25 cellular contexts compared by ENCODE assay signal in the genomic region with DNA sequence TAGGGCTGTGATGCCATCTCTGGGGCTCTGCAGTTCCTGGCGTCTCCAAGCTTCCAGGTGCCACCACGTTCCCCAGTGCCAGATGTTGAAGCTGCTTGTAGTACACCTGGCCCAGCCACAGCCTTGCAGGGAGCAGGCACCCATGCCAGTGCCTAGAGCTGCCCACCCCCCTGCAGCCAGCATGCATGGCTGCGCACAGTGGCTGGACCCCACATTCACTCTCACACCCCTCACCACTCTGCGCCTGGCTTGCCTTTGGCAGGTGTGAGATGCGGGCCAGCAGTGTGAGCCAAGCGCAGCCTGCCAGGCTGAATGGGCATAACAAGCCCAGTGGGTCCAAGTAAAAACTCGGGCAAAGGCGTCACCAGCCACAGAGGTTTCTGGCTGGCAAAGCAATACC.
DNase-seq lines count a peak whose midpoint lies in the region; ATAC-seq, FAIRE-seq and TF ChIP-seq lines count a peak whose summit lies in the region.
"Had no signal": no experiment of that assay in that cellular context is flagged by ENCODE, and none has a peak within 500 bp of the region (broad histone marks: within the 10 kb centered on the region; RNA-seq: fewer than 3 reads in every experiment).

No MANE protein-coding gene starts in this region.

- no peaks in the 10 kb centered on the region for H3K79me2 ChIP-seq in HepG2 (ENCODE audit: insufficient read depth, low read length)

- no peak overlapping the region for H3K27ac Mint-ChIP-seq in CD14-positive monocyte
- peak overlapping the region; percentile 58 for H3K27ac Mint-ChIP-seq in activated T-helper 17 cell treated with anti-CD3 and anti-CD28 coated beads, Interleukin-2, amount 50 U/mL, for 72 hours
- H3K27ac Mint-ChIP-seq in activated T-cell treated with anti-CD3 and anti-CD28 coated beads, Interleukin-2, amount 50 U/mL, for 72 hours, result no peak overlapping the region
- H3K27ac Mint-ChIP-seq: CD8-positive, alpha-beta T cell had no signal

- no TSS peak for BruUV-seq in HepG2 (replicated peaks; lab: Mats Ljungman, UMichigan)

- no peak for FAIRE-seq in HepG2 (lab: Jason Lieb, UNC)
- FAIRE-seq: A549, D721Med, G401.6, GM12892, GM19239, H54 had no signal

- no peak overlapping the region for H2AFZ ChIP-seq in HepG2 (ENCODE audit: low read length)
- H2AFZ ChIP-seq: GM23248 had no signal

- CTCF ChIA-PET in HepG2 (lab: Yijun Ruan, JAX; ENCODE audit: low intra/inter-chr PET ratio, low total read pairs), result no interaction called here

- peak; percentile 1 for ATAC-seq in activated T-helper 17 cell treated with anti-CD3 and anti-CD28 coated beads, Interleukin-2, amount 50 U/mL, for 72 hours (replicated peaks)
- ATAC-seq in HepG2, result no peak
- ATAC-seq in gastrocnemius medialis, result no peak
- no peak for ATAC-seq in activated T-cell treated with anti-CD3 and anti-CD28 coated beads, Interleukin-2, amount 50 U/mL, for 72 hours (replicated peaks in 1 of 2)
- ATAC-seq in HG03354 (IDR thresholded peaks at IDR 0.05; ENCODE audit: poor library complexity, severe bottlenecking, unreplicated experiment), result no peak
- ATAC-seq: A549; CD8-positive, alpha-beta T cell; HCT116 had no signal

- H3K4me3 ChIP-seq in HepG2 (replicated peaks in 1 of 3; ENCODE audit: insufficient read depth in 1 of 3, low read depth in 2 of 3, low read length in 3 of 3) (no peak overlapping the region), gastrocnemius medialis (no peak overlapping the region)
- H3K4me3 ChIP-seq: A549, GM23248 had no signal

- TF ChIP-seq RAD21 in HepG2 (CRISPR knock-in tag; IDR thresholded peaks at IDR 0.05), result no peak

- H3K9ac ChIP-seq in HepG2 (ENCODE audit: insufficient read depth, low read depth, low read length), result no peak overlapping the region
- H3K9ac ChIP-seq: GM23248 had no signal

- no peaks in the 10 kb centered on the region for H3K9me3 ChIP-seq in HepG2 (ENCODE audit: low read length)
- no peaks in the 10 kb centered on the region for H3K9me3 ChIP-seq in gastrocnemius medialis
- H3K9me3 ChIP-seq: A549, BE2C had no signal

- TF ChIP-seq POLR2A in HepG2 (IDR thresholded peaks at IDR 0.05; ENCODE audit: insufficient read depth in 1 of 2, low read depth in 2 of 2, low read length in 2 of 2), result no peak
- no peak for TF ChIP-seq POLR2A in gastrocnemius medialis (IDR thresholded peaks at IDR 0.05)

- no peaks in the 10 kb centered on the region for H3K4me1 Mint-ChIP-seq in CD14-positive monocyte
- H3K4me1 Mint-ChIP-seq in activated T-helper 17 cell treated with anti-CD3 and anti-CD28 coated beads, Interleukin-2, amount 50 U/mL, for 72 hours, result peaks cover 5% of the 10 kb centered on the region
- H3K4me1 Mint-ChIP-seq in activated T-cell treated with anti-CD3 and anti-CD28 coated beads, Interleukin-2, amount 50 U/mL, for 72 hours (ENCODE audit: low read depth), result no peaks in the 10 kb centered on the region

- H3K27ac ChIP-seq in HepG2 (ENCODE audit: extremely low read length, insufficient read depth, low read length) (no peak overlapping the region), gastrocnemius medialis (no peak overlapping the region)
- H3K27ac ChIP-seq: A549, C4-2B, GM23248, HL-60 had no signal

- peaks cover 10% of the 10 kb centered on the region for H3K4me1 ChIP-seq in HepG2 (ENCODE audit: insufficient read depth, low read length)
- H3K4me1 ChIP-seq in gastrocnemius medialis, result peaks cover 0 to 6% of the 10 kb centered on the region in 2 donors
- H3K4me1 ChIP-seq: A549, BE2C had no signal

- H3K36me3 Mint-ChIP-seq in CD14-positive monocyte, result peaks cover 29 to 50% of the 10 kb centered on the region in 2 donors
- peaks cover 92% of the 10 kb centered on the region for H3K36me3 Mint-ChIP-seq in activated T-helper 17 cell treated with anti-CD3 and anti-CD28 coated beads, Interleukin-2, amount 50 U/mL, for 72 hours (ENCODE audit: low read depth)
- H3K36me3 Mint-ChIP-seq in activated T-cell treated with anti-CD3 and anti-CD28 coated beads, Interleukin-2, amount 50 U/mL, for 72 hours (ENCODE audit: insufficient read depth in 2 of 2), result peaks cover 0 to 4% of the 10 kb centered on the region in 2 donors

- no peak overlapping the region for H3K4me2 ChIP-seq in HepG2 (ENCODE audit: low read depth, low read length)
- H3K4me2 ChIP-seq: A549 had no signal

- peaks cover 3 to 23% (median 13%) of the 10 kb centered on the region in 7 donors for H3K9me3 Mint-ChIP-seq in CD14-positive monocyte
- H3K9me3 Mint-ChIP-seq in activated T-helper 17 cell treated with anti-CD3 and anti-CD28 coated beads, Interleukin-2, amount 50 U/mL, for 72 hours, result no peaks in the 10 kb centered on the region
- no peaks in the 10 kb centered on the region for H3K9me3 Mint-ChIP-seq in activated T-cell treated with anti-CD3 and anti-CD28 coated beads, Interleukin-2, amount 50 U/mL, for 72 hours
- H3K9me3 Mint-ChIP-seq: CD8-positive, alpha-beta T cell had no signal

- H3K27me3 ChIP-seq in HepG2 (ENCODE audit: control insufficient read depth in 1 of 2, insufficient read depth in 2 of 2, low read length in 2 of 2), result no peaks in the 10 kb centered on the region
- no peaks in the 10 kb centered on the region for H3K27me3 ChIP-seq in gastrocnemius medialis
- H3K27me3 ChIP-seq: BE2C had no signal

- intact Hi-C loops in CD14-positive monocyte (cut with micrococcal nuclease) (no loop called here), HepG2 (cut with micrococcal nuclease; ENCODE audit: unreplicated experiment) (no loop called here), posterior vena cava (cut with DNase I) (no loop called here), gastrocnemius medialis (cut with DNase I; ENCODE audit: low total_unique reads) (no loop called here)

- no peak for TF ChIP-seq CTCF in CD14-positive monocyte (IDR thresholded peaks at IDR 0.05)
- no peak for TF ChIP-seq CTCF in HepG2 (CRISPR knock-in tag; IDR thresholded peaks at IDR 0.05)
- TF ChIP-seq CTCF in gastrocnemius medialis (IDR thresholded peaks at IDR 0.05 in 4 of 5, conservative IDR thresholded peaks at IDR 0.05 in 1 of 5), result no peak

- POLR2A ChIA-PET in HepG2 (lab: Yijun Ruan, JAX), result no interaction called here

- H4K20me1 ChIP-seq in HepG2 (ENCODE audit: insufficient read depth, low read length), result peaks cover 3% of the 10 kb centered on the region; the same call in 1 of the 2 replicates

- peaks cover 25 to 40% of the 10 kb centered on the region in 2 experiments; a peak in 4 of 5 replicates for H3K36me3 ChIP-seq in HepG2 (replicated peaks in 1 of 2; ENCODE audit: control insufficient read depth in 1 of 2, insufficient read depth in 2 of 2, low read length in 2 of 2)
- H3K36me3 ChIP-seq in gastrocnemius medialis, result peaks cover 0 to 38% of the 10 kb centered on the region in 2 donors

- in situ Hi-C loops in HepG2 (cut with HindIII; ENCODE audit: extremely low pct_ligation_motif_present, low pct_unique_long_range_greater_than_20kb), result no loop called here
- in situ Hi-C loops in KBM-7 (cut with MboI; ENCODE audit: low pct_unique_long_range_greater_than_20kb, low sequenced_read_pairs), result no loop called here
- in situ Hi-C loops in gastrocnemius medialis (cut with MboI; ENCODE audit: low sequenced_read_pairs in 4 of 4), result no loop called here

- 99% methylated on average over 6 of the region's 8 CpGs for WGBS in HepG2 (ENCODE audit: low lambda C conversion rate)

- H3K4me3 Mint-ChIP-seq in CD14-positive monocyte, result no peak overlapping the region
- H3K4me3 Mint-ChIP-seq in activated T-helper 17 cell treated with anti-CD3 and anti-CD28 coated beads, Interleukin-2, amount 50 U/mL, for 72 hours, result no peak overlapping the region
- no peak overlapping the region for H3K4me3 Mint-ChIP-seq in activated T-cell treated with anti-CD3 and anti-CD28 coated beads, Interleukin-2, amount 50 U/mL, for 72 hours
- H3K4me3 Mint-ChIP-seq: CD8-positive, alpha-beta T cell had no signal

- DNase-seq in CD14-positive monocyte (ENCODE audit: low spot score) (peak; percentile 19), HepG2 (ENCODE audit: low spot score) (no peak), posterior vena cava (ENCODE audit: low spot score) (peak; percentile 63), KBM-7 (no peak), gastrocnemius medialis (no peak)
- DNase-seq in activated T-cell treated with anti-CD3 and anti-CD28 coated beads, Interleukin-2, amount 50 U/mL, for 72 hours, result no peak
- DNase-seq: BE2C; CD8-positive, alpha-beta T cell; COR-L47; DMS153; DMS79 treated with DMSO at 0.1 percent for 48 hours; EL; GM23248; IMR-90 had no signal

- TF ChIP-seq EP300 in HepG2 (IDR thresholded peaks at IDR 0.05; ENCODE audit: low read depth in 2 of 2, low read length in 2 of 2), result no peak
- no peak for TF ChIP-seq EP300 in HepG2 (CRISPR knock-in tag; IDR thresholded peaks at IDR 0.05; ENCODE audit: borderline replicate concordance)

- H3K27me3 Mint-ChIP-seq in CD14-positive monocyte (ENCODE audit: low read depth in 3 of 3), result peaks cover 0 to 1% (median 0%) of the 10 kb centered on the region in 3 donors
- no peaks in the 10 kb centered on the region for H3K27me3 Mint-ChIP-seq in activated T-helper 17 cell treated with anti-CD3 and anti-CD28 coated beads, Interleukin-2, amount 50 U/mL, for 72 hours
- H3K27me3 Mint-ChIP-seq in activated T-cell treated with anti-CD3 and anti-CD28 coated beads, Interleukin-2, amount 50 U/mL, for 72 hours (ENCODE audit: low read depth), result no peaks in the 10 kb centered on the region

TF ChIP-seq in HepG2, 621 proteins besides CTCF, POLR2A, EP300 and RAD21:
- TF ChIP-seq GZF1 (CRISPR knock-in tag; IDR thresholded peaks at IDR 0.05) (no peak), CHD2 (IDR thresholded peaks at IDR 0.05; ENCODE audit: low read depth, low read length) (no peak), AGO2 (optimal IDR thresholded peaks at IDR 0.05; ENCODE audit: low read depth, low read length) (peak; percentile 42), ZNF33B (CRISPR knock-in tag; IDR thresholded peaks at IDR 0.05) (no peak), MEIS2 (CRISPR knock-in tag; IDR thresholded peaks at IDR 0.05) (no peak), HMGA1 (CRISPR knock-in tag; conservative IDR thresholded peaks at IDR 0.05) (no peak), ZNF713 (CRISPR knock-in tag; IDR thresholded peaks at IDR 0.05) (no peak)

Comparison
In these comparisons a context has a peak if more than half of its experiments do, and no peak if none do; other contexts are left out.
1. DNase-seq: peak in CD14-positive monocyte (single experiment) and posterior vena cava (single experiment); none in HepG2 (single experiment), KBM-7 (single experiment), gastrocnemius medialis (0 of 2) and activated T-cell treated with anti-CD3 and anti-CD28 coated beads, Interleukin-2, amount 50 U/mL, for 72 hours (0 of 2).